Comparison of ENCODE assay signal across 29 cellular contexts in genomic region chr4:152849350-152849749, GRCh38.
DNase-seq lines count a peak whose midpoint lies in the region; ATAC-seq, FAIRE-seq and TF ChIP-seq lines count a peak whose summit lies in the region.
"Had no signal": no experiment of that assay in that cellular context is flagged by ENCODE, and none has a peak within 500 bp of the region (broad histone marks: within the 10 kb centered on the region; RNA-seq: fewer than 3 reads in every experiment).

No MANE protein-coding gene starts in this region.

- H3K4me1 Mint-ChIP-seq in CD8-positive, alpha-beta T cell (ENCODE audit: low read depth), result peaks cover 24% of the 10 kb centered on the region

- H3K9ac ChIP-seq in HUES64 (ENCODE audit: low read depth, low read length) (peak overlapping the region; percentile 63; the same call in 1 of the 2 replicates), mammary epithelial cell (ENCODE audit: insufficient read depth, low read length) (no peak overlapping the region), keratinocyte (ENCODE audit: control insufficient read depth, extremely low read depth, insufficient read depth, low read length) (no peak overlapping the region)

- H3K4me1 ChIP-seq in HUES64 (ENCODE audit: insufficient read depth, low read length) (peaks cover 40% of the 10 kb centered on the region), mammary epithelial cell (ENCODE audit: insufficient read depth, low read length) (peaks cover 26% of the 10 kb centered on the region), keratinocyte (ENCODE audit: control insufficient read depth, extremely low read depth, insufficient read depth, low read length) (peaks cover 28% of the 10 kb centered on the region), thyroid gland (peaks cover 0 to 13% of the 10 kb centered on the region in 2 donors)
- H3K4me1 ChIP-seq in CD8-positive, alpha-beta T cell (ENCODE audit: insufficient read depth, low read length), result peaks cover 4% of the 10 kb centered on the region

- TF ChIP-seq CTCF in mammary epithelial cell (conservative IDR thresholded peaks at IDR 0.05 in 1 of 2, IDR thresholded peaks at IDR 0.05 in 1 of 2; ENCODE audit: extremely low read depth in 1 of 2, insufficient read depth in 1 of 2, low read depth in 1 of 2, low read length in 2 of 2) (no peak), keratinocyte (optimal IDR thresholded peaks at IDR 0.05 in 1 of 3, IDR thresholded peaks at IDR 0.05 in 1 of 3, conservative IDR thresholded peaks at IDR 0.05 in 1 of 3; ENCODE audit: extremely low read depth in 1 of 3, insufficient read depth in 2 of 3, low read length in 3 of 3) (no peak), thyroid gland (IDR thresholded peaks at IDR 0.05) (no peak), foreskin fibroblast (IDR thresholded peaks at IDR 0.05; ENCODE audit: low read depth, low read length) (no peak)
- no peak for TF ChIP-seq CTCF in CD8-positive, alpha-beta T cell (IDR thresholded peaks at IDR 0.05)

- H3K27ac Mint-ChIP-seq in CD8-positive, alpha-beta T cell, result no peak overlapping the region
- H3K27ac Mint-ChIP-seq: activated T-cell treated with anti-CD3 and anti-CD28 coated beads, Interleukin-2, amount 50 U/mL, for 72 hours; CD4-positive, alpha-beta T cell; mesothelial cell of epicardium; stimulated activated naive CD8-positive, alpha-beta T cell treated with anti-CD3 and anti-CD28 coated beads, Interleukin-15, amount 100 ng/mL, for 72 hours; T-helper 2 cell treated with Interferon-gamma antibody and Interleukin-4, amounts not matched to agents 5 μg/mL and 100 μg/mL, for 36 hours had no signal

- POLR2A ChIA-PET in CD8-positive, alpha-beta T cell (lab: Charles Lee), result interaction anchor here (0.8 kb wide), 1 partner anchor 22 kb away, joined by 4 read pairs; no protein-coding TSS in a partner anchor

- H3K36me3 Mint-ChIP-seq in CD8-positive, alpha-beta T cell, result peaks cover 16% of the 10 kb centered on the region

- H3K4me2 ChIP-seq in mammary epithelial cell (ENCODE audit: insufficient read depth, low read depth, low read length) (peak overlapping the region; percentile 65), keratinocyte (ENCODE audit: control insufficient read depth, extremely low read depth, insufficient read depth, low read depth, low read length) (peak overlapping the region; percentile 69)

- H3K27me3 ChIP-seq in HUES64 (ENCODE audit: insufficient read depth, low read length) (no peaks in the 10 kb centered on the region), mammary epithelial cell (ENCODE audit: insufficient read depth, low read length) (no peaks in the 10 kb centered on the region), keratinocyte (ENCODE audit: control insufficient read depth, extremely low read depth, insufficient read depth, low read length) (no peaks in the 10 kb centered on the region), thyroid gland (no peaks in the 10 kb centered on the region)
- no peaks in the 10 kb centered on the region for H3K27me3 ChIP-seq in CD8-positive, alpha-beta T cell (ENCODE audit: insufficient read depth, low read length)

- H4K20me1 ChIP-seq in mammary epithelial cell (ENCODE audit: insufficient read depth, low read length), result no peaks in the 10 kb centered on the region
- H4K20me1 ChIP-seq in keratinocyte (ENCODE audit: control insufficient read depth, extremely low read depth, insufficient read depth, low read length), result no peaks in the 10 kb centered on the region

- intact Hi-C loops in mammary epithelial cell (cut with micrococcal nuclease) (loop anchor here (5.0 to 10.0 kb wide), 3 partner anchors 123 to 468 kb away; no protein-coding TSS in a partner anchor), thyroid gland (cut with DNase I) (no loop called here)
- intact Hi-C loops in CD8-positive, alpha-beta T cell (cut with DNase I, micrococcal nuclease), result loop anchor here in 1 of 2 experiments (5.0 to 10.0 kb wide), 3 partner anchors 493 to 895 kb away; partner anchors contain the start of gene MND1

- CTCF ChIA-PET in mammary epithelial cell (lab: Charles Lee; ENCODE audit: low non-redundant PET), result interaction anchor here (0.6 to 1.1 kb wide), 2 partner anchors 278 to 1120 kb away, joined by 3 read pairs; no protein-coding TSS in a partner anchor
- CTCF ChIA-PET in CD8-positive, alpha-beta T cell (lab: Charles Lee), result interaction anchor here (0.7 to 7.9 kb wide), 4 partner anchors 229 to 278 kb away, joined by 3 to 67 read pairs (median 24); no protein-coding TSS in a partner anchor

- no peaks in the 10 kb centered on the region for H3K9me1 ChIP-seq in keratinocyte (ENCODE audit: control insufficient read depth, extremely low read depth, insufficient read depth, low read length)

- BruUV-seq in mammary epithelial cell (replicated peaks; lab: Mats Ljungman, UMichigan), result no TSS peak

- no peak overlapping the region for H3K4me3 Mint-ChIP-seq in CD8-positive, alpha-beta T cell
- H3K4me3 Mint-ChIP-seq: CD4-positive, alpha-beta T cell; effector memory CD8-positive, alpha-beta T cell; mesothelial cell of epicardium; stimulated activated naive CD8-positive, alpha-beta T cell treated with anti-CD3 and anti-CD28 coated beads, Interleukin-15, amount 100 ng/mL, for 72 hours; T-helper 2 cell treated with Interferon-gamma antibody and Interleukin-4, amounts not matched to agents 5 μg/mL and 100 μg/mL, for 36 hours had no signal

- dilution Hi-C loops in mammary epithelial cell (cut with HindIII; ENCODE audit: low sequenced_read_pairs) (no loop called here), keratinocyte (cut with MboI; ENCODE audit: extremely low pct_ligation_motif_present, low sequenced_read_pairs) (no loop called here)

- in situ Hi-C loops in mammary epithelial cell (cut with MboI; ENCODE audit: low sequenced_read_pairs in 2 of 2), result loop anchor here (5.0 to 25.0 kb wide), 3 partner anchors 235 to 463 kb away; no protein-coding TSS in a partner anchor

- peak; percentile 14 for FAIRE-seq in GM19239 (lab: Jason Lieb, UNC)
- peak; percentile 81 for FAIRE-seq in keratinocyte (lab: Jason Lieb, UNC)

- no peak for TF ChIP-seq POLR2A in thyroid gland (IDR thresholded peaks at IDR 0.05)

- DNase-seq in GM19239 (ENCODE audit: insufficient read length, low spot score) (no peak), mammary epithelial cell (peak; percentile 61), keratinocyte (ENCODE audit: low read depth, low spot score) (peak; percentile 38), C1 segment of cervical spinal cord (lab: John Stamatoyannopoulos, UW) (no peak), thyroid gland (no peak), foreskin fibroblast (no peak)
- no peak for DNase-seq in CD8-positive, alpha-beta T cell
- DNase-seq: activated CD4-positive, alpha-beta T cell treated with anti-CD3 and anti-CD28 coated beads, Interleukin-2, amount 50 U/mL, for 1 hour; activated naive CD4-positive, alpha-beta T cell treated with Interleukin-2 at 50 U/mL for 16 hours; activated T-cell treated with anti-CD3 and anti-CD28 coated beads, Interleukin-2, amount 50 U/mL, for 72 hours; aorta; CD4-positive, alpha-beta T cell; cortex of kidney; DMS 273 treated with DMSO at 0.1 percent for 48 hours; effector memory CD8-positive, alpha-beta T cell; EL; H7; hippocampal formation; KG1; left ventricle myocardium superior; MM.1S; naive thymus-derived CD4-positive, alpha-beta T cell; NCI-H2081; NCI-H446 treated with DMSO at 0.1 percent for 48 hours; stimulated activated naive CD8-positive, alpha-beta T cell treated with anti-CD3 and anti-CD28 coated beads, Interleukin-15, amount 100 ng/mL, for 72 hours had no signal

- H3K36me3 ChIP-seq in HUES64 (ENCODE audit: insufficient read depth, low read length) (peaks cover 8% of the 10 kb centered on the region; the same call in 1 of the 2 replicates), mammary epithelial cell (ENCODE audit: insufficient read depth, low read length) (no peaks in the 10 kb centered on the region), keratinocyte (ENCODE audit: control insufficient read depth in 2 of 2, extremely low read depth in 1 of 2, insufficient read depth in 2 of 2, low read length in 2 of 2) (no peaks in the 10 kb centered on the region), thyroid gland (no peaks in the 10 kb centered on the region)
- no peaks in the 10 kb centered on the region for H3K36me3 ChIP-seq in CD8-positive, alpha-beta T cell (ENCODE audit: insufficient read depth, low read length)

- 96% methylated on average over 2 of the region's 2 CpGs for WGBS in HUES64
- WGBS in mammary epithelial cell (ENCODE audit: low coverage, missing lambda C conversion rate), result 47% methylated on average over 2 of the region's 2 CpGs
- WGBS in thyroid gland, 2 donors, result 92 to 94% methylated on average over 2 of the region's 2 CpGs

- no peak for ATAC-seq in CD8-positive, alpha-beta T cell
- ATAC-seq: activated T-cell treated with anti-CD3 and anti-CD28 coated beads, Interleukin-2, amount 50 U/mL, for 72 hours; effector memory CD8-positive, alpha-beta T cell; left ventricle myocardium superior; naive thymus-derived CD4-positive, alpha-beta T cell; Right ventricle myocardium inferior; stimulated activated naive CD8-positive, alpha-beta T cell treated with anti-CD3 and anti-CD28 coated beads, Interleukin-15, amount 100 ng/mL, for 72 hours had no signal

- H2AFZ ChIP-seq in mammary epithelial cell (ENCODE audit: low read depth, low read length) (no peak overlapping the region), keratinocyte (ENCODE audit: control insufficient read depth, low read length) (no peak overlapping the region)

- peaks cover 21% of the 10 kb centered on the region for H3K79me2 ChIP-seq in mammary epithelial cell (ENCODE audit: insufficient read depth, low read length)
- peaks cover 5% of the 10 kb centered on the region for H3K79me2 ChIP-seq in keratinocyte (ENCODE audit: control insufficient read depth, insufficient read depth, low read length)

- H3K4me3 ChIP-seq in HUES64 (ENCODE audit: low read length) (no peak overlapping the region), mammary epithelial cell (replicated peaks in 1 of 3; ENCODE audit: insufficient read depth in 1 of 3, low read depth in 2 of 3, low read length in 3 of 3) (no peak overlapping the region), keratinocyte (ENCODE audit: control insufficient read depth in 2 of 3, extremely low read depth in 1 of 3, insufficient read depth in 2 of 3, low read depth in 1 of 3, low read length in 3 of 3) (peak overlapping the region in 1 of 3 experiments; percentile 30), thyroid gland (replicated peaks in 1 of 3) (no peak overlapping the region), foreskin fibroblast (ENCODE audit: low read depth in 1 of 2, low read length in 2 of 2) (no peak overlapping the region)
- H3K4me3 ChIP-seq in CD8-positive, alpha-beta T cell (ENCODE audit: low read depth, low read length), result no peak overlapping the region

- H3K9me3 ChIP-seq in HUES64 (ENCODE audit: insufficient read depth, low read depth, low read length) (peaks cover 10% of the 10 kb centered on the region), mammary epithelial cell (replicated peaks; ENCODE audit: insufficient read depth, low read length) (no peaks in the 10 kb centered on the region), keratinocyte (ENCODE audit: control insufficient read depth, low read depth, low read length) (peaks cover 2% of the 10 kb centered on the region), thyroid gland (no peaks in the 10 kb centered on the region)
- H3K9me3 ChIP-seq in CD8-positive, alpha-beta T cell (ENCODE audit: low read length), result no peaks in the 10 kb centered on the region

- H3K9me3 Mint-ChIP-seq in CD8-positive, alpha-beta T cell, result peaks cover 13% of the 10 kb centered on the region

- H3K27ac ChIP-seq in HUES64 (ENCODE audit: low read depth, low read length) (peak overlapping the region; percentile 90), mammary epithelial cell (ENCODE audit: insufficient read depth, low read depth, low read length) (peak overlapping the region; percentile 78), keratinocyte (ENCODE audit: control insufficient read depth, insufficient read depth, low read length) (peak overlapping the region; percentile 77), thyroid gland (no peak overlapping the region)
- no peak overlapping the region for H3K27ac ChIP-seq in CD8-positive, alpha-beta T cell (ENCODE audit: low read depth, low read length)

- no peaks in the 10 kb centered on the region for H3K27me3 Mint-ChIP-seq in CD8-positive, alpha-beta T cell (ENCODE audit: low read depth)
- H3K27me3 Mint-ChIP-seq: CD4-positive, alpha-beta T cell; effector memory CD8-positive, alpha-beta T cell; naive thymus-derived CD4-positive, alpha-beta T cell; stimulated activated naive CD8-positive, alpha-beta T cell treated with anti-CD3 and anti-CD28 coated beads, Interleukin-15, amount 100 ng/mL, for 72 hours had no signal

Comparison
In these comparisons a context has a peak if more than half of its experiments do, and no peak if none do; other contexts are left out.
1. DNase-seq: peak in mammary epithelial cell (single experiment) and keratinocyte (single experiment); none in GM19239 (single experiment), C1 segment of cervical spinal cord (0 of 14), CD8-positive, alpha-beta T cell (0 of 7), thyroid gland (0 of 2) and foreskin fibroblast (0 of 2).
2. H3K27ac ChIP-seq: peak in HUES64 (single experiment), mammary epithelial cell (single experiment) and keratinocyte (single experiment); none in CD8-positive, alpha-beta T cell (single experiment) and thyroid gland (0 of 3).